18 cellular contexts compared by ENCODE assay signal in genomic region chr17:13079010-13079409, GRCh38.
DNase-seq lines count a peak whose midpoint lies in the region; ATAC-seq, FAIRE-seq and TF ChIP-seq lines count a peak whose summit lies in the region.
"Had no signal": no experiment of that assay in that cellular context is flagged by ENCODE, and none has a peak within 500 bp of the region (broad histone marks: within the 10 kb centered on the region; RNA-seq: fewer than 3 reads in every experiment).

No MANE protein-coding gene starts in this region.

- peak; percentile 41 for DNase-seq in AG10803 (ENCODE audit: low read depth)
- peak; percentile 92 for DNase-seq in HFF-Myc (ENCODE audit: extremely low read depth, low read depth)
- no peak for DNase-seq in H1 (ENCODE audit: low read depth in 1 of 2, low spot score in 2 of 2)
- DNase-seq in neural progenitor cell (ENCODE audit: low spot score): no peak
- DNase-seq in coronary artery (ENCODE audit: low spot score): no peak
- no peak for DNase-seq in NCI-H146 (lab: John Stamatoyannopoulos, UW)
- no peak for DNase-seq in putamen (ENCODE audit: low spot score)
- DNase-seq: 8988T; BE2C; CD4-positive, alpha-beta memory T cell; DMS153; DMS79 treated with DMSO at 0.1 percent for 48 hours; GF-D8; H7; IMR-90 had no signal

- H2AFZ ChIP-seq in H1 (ENCODE audit: low read length): peak overlapping the region; percentile 59
- H2AFZ ChIP-seq in neural progenitor cell (replicated peaks): no peak overlapping the region

- H3K36me3 ChIP-seq in H1 (ENCODE audit: control insufficient read depth in 2 of 4, insufficient read depth in 4 of 4, low read length in 3 of 4): no peaks in the 10 kb centered on the region
- no peaks in the 10 kb centered on the region for H3K36me3 ChIP-seq in neural progenitor cell
- H3K36me3 ChIP-seq: BE2C had no signal

- H2BK20ac ChIP-seq in H1 (ENCODE audit: low read length): no peak overlapping the region

- CTCF ChIA-PET in H1 (lab: Charles Lee; ENCODE audit: partially characterized antibody): interaction anchor here (1.2 kb wide), 1 partner anchor 48 kb away, joined by 11 read pairs; no protein-coding TSS in a partner anchor

- no peak overlapping the region for H2BK120ac ChIP-seq in H1 (replicated peaks; ENCODE audit: low read depth, low read length)

- H3K79me2 ChIP-seq in H1 (ENCODE audit: control insufficient read depth in 1 of 2, insufficient read depth in 2 of 2, low read length in 2 of 2) (no peaks in the 10 kb centered on the region), neural progenitor cell (ENCODE audit: low read depth) (no peaks in the 10 kb centered on the region)

- no peak for TF ChIP-seq CTCF in AG10803 (conservative IDR thresholded peaks at IDR 0.05; ENCODE audit: low read length)
- TF ChIP-seq CTCF in HFF-Myc (IDR thresholded peaks at IDR 0.05; ENCODE audit: low read depth, low read length, missing control alignments): no peak
- no peak for TF ChIP-seq CTCF in H1 (IDR thresholded peaks at IDR 0.05; ENCODE audit: control extremely low read depth in 1 of 3, insufficient read depth in 1 of 3, low read depth in 1 of 3, low read length in 3 of 3)
- no peak for TF ChIP-seq CTCF in neural progenitor cell (IDR thresholded peaks at IDR 0.05)
- no peak for TF ChIP-seq CTCF in coronary artery (IDR thresholded peaks at IDR 0.05)

- no peak overlapping the region for H3K27ac Mint-ChIP-seq in neural progenitor cell
- H3K27ac Mint-ChIP-seq: CD4-positive, alpha-beta memory T cell had no signal

- no peaks in the 10 kb centered on the region for H3K27me3 Mint-ChIP-seq in neural progenitor cell (ENCODE audit: insufficient read depth, low read depth)
- H3K27me3 Mint-ChIP-seq: CD4-positive, alpha-beta memory T cell had no signal

- H3K4me3 Mint-ChIP-seq in neural progenitor cell: peak overlapping the region; percentile 28
- H3K4me3 Mint-ChIP-seq: CD4-positive, alpha-beta memory T cell had no signal

- ATAC-seq in HG03095 (IDR thresholded peaks at IDR 0.05; ENCODE audit: unreplicated experiment): no peak

- no peak overlapping the region for H2BK5ac ChIP-seq in H1 (ENCODE audit: low read depth, low read length)

- H3K4me3 ChIP-seq in AG10803 (ENCODE audit: low read length) (no peak overlapping the region), HFF-Myc (replicated peaks; ENCODE audit: low read depth, low read length) (no peak overlapping the region), H1 (ENCODE audit: extremely low read depth in 1 of 4, insufficient read depth in 2 of 4, low read depth in 3 of 4, low read length in 4 of 4) (no peak overlapping the region), neural progenitor cell (no peak overlapping the region), coronary artery (no peak overlapping the region)

- H3K4me1 ChIP-seq in H1 (replicated peaks in 1 of 4; ENCODE audit: control insufficient read depth in 3 of 4, insufficient read depth in 4 of 4, low read length in 3 of 4): no peaks in the 10 kb centered on the region
- no peaks in the 10 kb centered on the region for H3K4me1 ChIP-seq in neural progenitor cell
- H3K4me1 ChIP-seq: BE2C had no signal

- no peak overlapping the region for H4K5ac ChIP-seq in H1 (ENCODE audit: insufficient read length, low read depth, low read length)

- no peak overlapping the region for H2BK12ac ChIP-seq in H1 (ENCODE audit: low read depth, low read length)

- H3K9me3 ChIP-seq in H1 (ENCODE audit: insufficient read depth in 2 of 2, low read depth in 1 of 2, low read length in 1 of 2): no peaks in the 10 kb centered on the region
- H3K9me3 ChIP-seq in neural progenitor cell (ENCODE audit: low read depth): no peaks in the 10 kb centered on the region
- H3K9me3 ChIP-seq: BE2C had no signal

- no peak overlapping the region for H4K8ac ChIP-seq in H1 (ENCODE audit: extremely low read depth, insufficient read depth, low read length)

- H4K20me1 ChIP-seq in H1 (replicated peaks in 1 of 2; ENCODE audit: control insufficient read depth in 1 of 2, insufficient read depth in 2 of 2, low read length in 2 of 2): no peaks in the 10 kb centered on the region
- no peaks in the 10 kb centered on the region for H4K20me1 ChIP-seq in neural progenitor cell (ENCODE audit: low read depth)

- H3K9me3 Mint-ChIP-seq in neural progenitor cell: peaks cover 4% of the 10 kb centered on the region

- H3K23me2 ChIP-seq in H1 (ENCODE audit: low read depth, low read length): no peaks in the 10 kb centered on the region

- no peak overlapping the region for H3K56ac ChIP-seq in H1 (replicated peaks; ENCODE audit: insufficient read length, low read depth, low read length)

- no peaks in the 10 kb centered on the region for H3K79me1 ChIP-seq in H1 (ENCODE audit: low read depth, low read length)

- H3F3A ChIP-seq in neural progenitor cell (ENCODE audit: low read depth): no peaks in the 10 kb centered on the region

- no peak overlapping the region for H2AK5ac ChIP-seq in H1 (ENCODE audit: low read depth, low read length)

- H3K4me2 ChIP-seq in H1 (ENCODE audit: insufficient read depth in 1 of 2, low read depth in 2 of 2, low read length in 2 of 2) (no peak overlapping the region), neural progenitor cell (no peak overlapping the region)

- no peak for TF ChIP-seq EP300 in H1 (IDR thresholded peaks at IDR 0.05; ENCODE audit: borderline replicate concordance in 1 of 2, low read depth in 2 of 2, low read length in 2 of 2)

- no peak overlapping the region for H2BK15ac ChIP-seq in H1 (ENCODE audit: low read length)

- H3K27me3 ChIP-seq in H1 (replicated peaks in 1 of 4; ENCODE audit: control insufficient read depth in 3 of 4, extremely low read depth in 1 of 4, insufficient read depth in 3 of 4, low read length in 3 of 4) (no peaks in the 10 kb centered on the region), neural progenitor cell (no peaks in the 10 kb centered on the region)
- H3K27me3 ChIP-seq: BE2C had no signal

- 89% methylated on average over 8 of the region's 8 CpGs; no CpG with 5 or more reads in 1 of the 2 experiments for WGBS in H1 (ENCODE audit: extremely low coverage in 1 of 2, insufficient coverage in 1 of 2, insufficient read length in 1 of 2, insufficient replicate concordance in 2 of 2, low coverage in 1 of 2, low lambda C conversion rate in 2 of 2, missing lambda C conversion rate in 1 of 2), 2 experiments

- TF ChIP-seq POLR2A in H1 (IDR thresholded peaks at IDR 0.05; ENCODE audit: control extremely low read depth in 1 of 2, low read depth in 2 of 2, low read length in 2 of 2): no peak

- no peak overlapping the region for H3K4ac ChIP-seq in H1 (replicated peaks; ENCODE audit: insufficient read length, low read depth, low read length)

- H3K18ac ChIP-seq in H1 (ENCODE audit: extremely low read depth, low read length): no peak overlapping the region

- no peak overlapping the region for H3K23ac ChIP-seq in H1 (ENCODE audit: insufficient read length)

- POLR2A ChIA-PET in H1 (lab: Charles Lee; ENCODE audit: partially characterized antibody): no interaction called here

- TF ChIP-seq RAD21 in H1 (IDR thresholded peaks at IDR 0.05 in 1 of 2, conservative IDR thresholded peaks at IDR 0.05 in 1 of 2; ENCODE audit: low read depth in 2 of 2, low read length in 2 of 2): no peak

- FAIRE-seq in H1 (lab: Jason Lieb, UNC): no peak
- FAIRE-seq: D721Med had no signal

- H3K14ac ChIP-seq in H1 (ENCODE audit: insufficient read length): no peak overlapping the region

- no peaks in the 10 kb centered on the region for H3K36me3 Mint-ChIP-seq in neural progenitor cell
- H3K36me3 Mint-ChIP-seq: CD4-positive, alpha-beta memory T cell had no signal

- no peak overlapping the region for H4K91ac ChIP-seq in H1 (replicated peaks; ENCODE audit: insufficient read length, low read length)

- no peak overlapping the region for H3K27ac ChIP-seq in H1 (ENCODE audit: low read depth, low read length)
- H3K27ac ChIP-seq in neural progenitor cell: no peak overlapping the region
- no peak overlapping the region for H3K27ac ChIP-seq in coronary artery
- H3K27ac ChIP-seq: C4-2B had no signal

- H3K9ac ChIP-seq in H1 (replicated peaks in 1 of 4; ENCODE audit: extremely low read depth in 1 of 4, low read depth in 3 of 4, low read length in 3 of 4) (no peak overlapping the region), neural progenitor cell (no peak overlapping the region)

- peaks cover 5% of the 10 kb centered on the region for H3K4me1 Mint-ChIP-seq in neural progenitor cell

TF ChIP-seq in H1, 55 proteins besides CTCF, POLR2A, EP300 and RAD21:
- TF ChIP-seq TAF7 (optimal IDR thresholded peaks at IDR 0.05; ENCODE audit: borderline replicate concordance, low read depth, low read length): no peak

Comparison
In these comparisons a context has a peak if more than half of its experiments do, and no peak if none do; other contexts are left out.
1. DNase-seq: peak in AG10803 (single experiment) and HFF-Myc (single experiment); none in H1 (0 of 2), neural progenitor cell (single experiment), coronary artery (single experiment), NCI-H146 (single experiment) and putamen (single experiment).